8 cellular contexts compared by ENCODE assay signal in the genomic region with DNA sequence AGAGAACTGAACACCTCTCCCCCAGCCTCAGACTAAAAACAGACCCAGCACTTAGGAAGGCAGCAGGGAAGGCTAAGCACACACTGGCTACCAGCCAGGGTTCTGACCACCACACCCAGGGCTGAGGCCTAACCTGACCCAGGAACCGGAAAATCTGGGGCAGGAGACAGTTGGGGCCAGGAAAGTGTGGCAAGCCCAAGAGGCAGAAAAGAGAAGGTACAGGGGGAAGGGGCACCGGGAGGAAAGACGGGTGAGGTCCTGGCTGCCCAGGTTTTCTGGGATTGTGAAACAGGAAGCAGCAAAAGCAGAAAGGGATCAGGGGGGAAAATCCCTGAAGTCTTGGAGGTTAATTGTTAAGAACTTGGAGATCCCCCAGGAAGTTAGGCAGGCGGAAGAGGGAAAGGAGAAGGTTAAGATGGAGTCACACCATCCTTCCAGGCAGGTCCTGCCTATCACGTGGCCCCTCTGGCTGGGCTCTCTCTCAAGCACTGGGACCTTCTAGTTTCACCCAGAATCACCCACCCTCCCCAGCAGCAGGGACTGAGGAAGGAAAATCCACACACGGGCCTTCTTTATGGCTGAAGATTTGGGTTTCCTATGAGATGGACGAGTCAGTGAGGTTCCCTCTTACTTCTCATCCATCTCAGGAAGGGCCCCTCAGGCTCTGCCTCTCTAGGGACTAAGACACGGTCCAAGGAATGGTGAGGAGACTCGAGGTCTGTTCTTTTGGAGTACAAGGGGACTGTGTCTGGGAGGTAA. TPM values are rescaled to one million over a fixed set of nuclear protein-coding genes. Genes with fewer than 3 reads are reported as not detected.
DNase-seq lines count a peak whose midpoint lies in the region; ATAC-seq and TF ChIP-seq lines count a peak whose summit lies in the region.

No MANE protein-coding gene starts in this region.

- no peaks in the 10 kb centered on the region for H3K27me3 ChIP-seq in Caco-2 (replicated peaks; ENCODE audit: control insufficient read depth, insufficient read depth, low read length)

- peaks cover 44% of the 10 kb centered on the region for H3K4me1 ChIP-seq in Caco-2

- no peaks in the 10 kb centered on the region for H3K9me3 ChIP-seq in Caco-2

- H3K9me3 Mint-ChIP-seq in Caco-2 (ENCODE audit: unreplicated experiment), result no peaks in the 10 kb centered on the region
- H3K9me3 Mint-ChIP-seq in activated T-helper 2 cell treated with anti-CD3 and anti-CD28 coated beads, Interferon-gamma antibody, Interleukin-2, Interleukin-4, amounts not matched to agents 10 μg/mL and 5 μg/mL and 100 μg/mL, durations not matched to agents 14 hours and 24 hours and 36 hours, result no peaks in the 10 kb centered on the region

- peak overlapping the region; percentile 100 for H3K27ac Mint-ChIP-seq in Caco-2 (ENCODE audit: unreplicated experiment)
- peak overlapping the region; percentile 92 for H3K27ac Mint-ChIP-seq in activated T-helper 2 cell treated with anti-CD3 and anti-CD28 coated beads, Interferon-gamma antibody, Interleukin-2, Interleukin-4, amounts not matched to agents 10 μg/mL and 5 μg/mL and 100 μg/mL, durations not matched to agents 14 hours and 24 hours and 36 hours

- intact Hi-C loops in Caco-2 (cut with micrococcal nuclease; ENCODE audit: unreplicated experiment), result no loop called here
- intact Hi-C loops in activated T-helper 2 cell treated with anti-CD3 and anti-CD28 coated beads, Interferon-gamma antibody, Interleukin-2, Interleukin-4, amounts not matched to agents 10 μg/mL and 5 μg/mL and 100 μg/mL, durations not matched to agents 14 hours and 24 hours and 36 hours (cut with micrococcal nuclease), result no loop called here
- intact Hi-C loops in cardiac septum (cut with DNase I), result no loop called here

- peaks cover 31% of the 10 kb centered on the region for H3K4me1 Mint-ChIP-seq in Caco-2 (ENCODE audit: low read depth, unreplicated experiment)
- H3K4me1 Mint-ChIP-seq in activated T-helper 2 cell treated with anti-CD3 and anti-CD28 coated beads, Interferon-gamma antibody, Interleukin-2, Interleukin-4, amounts not matched to agents 10 μg/mL and 5 μg/mL and 100 μg/mL, durations not matched to agents 14 hours and 24 hours and 36 hours (ENCODE audit: low read depth), result peaks cover 41% of the 10 kb centered on the region

- no TSS peak for BruUV-seq in Caco-2 (replicated peaks; lab: Mats Ljungman, UMichigan)

- H3K27me3 Mint-ChIP-seq in Caco-2 (ENCODE audit: insufficient read depth, unreplicated experiment), result no peaks in the 10 kb centered on the region
- H3K27me3 Mint-ChIP-seq in activated T-helper 2 cell treated with anti-CD3 and anti-CD28 coated beads, Interferon-gamma antibody, Interleukin-2, Interleukin-4, amounts not matched to agents 10 μg/mL and 5 μg/mL and 100 μg/mL, durations not matched to agents 14 hours and 24 hours and 36 hours (ENCODE audit: low read depth), result no peaks in the 10 kb centered on the region

- POLR2A ChIA-PET in Caco-2 (lab: Charles Lee), result no interaction called here

- H3K4me3 ChIP-seq in Caco-2 (ENCODE audit: low read depth, low read length), result peak overlapping the region; percentile 55
- peak overlapping the region; percentile 98 for H3K4me3 ChIP-seq in Jurkat, Clone E6-1 (ENCODE audit: low read length)

- peaks cover 10% of the 10 kb centered on the region for H3K36me3 ChIP-seq in Caco-2 (ENCODE audit: control insufficient read depth, insufficient read depth, low read length)

- no peak for ATAC-seq in HG03378 (IDR thresholded peaks at IDR 0.05; ENCODE audit: unreplicated experiment)

- DNase-seq in Caco-2 (no peak), cardiac septum (ENCODE audit: low spot score) (peak; percentile 81), renal cortical epithelial cell (ENCODE audit: low read depth) (peak; percentile 95), iPS-NIHi11 (ENCODE audit: low spot score) (no peak), NCI-H187 (lab: John Stamatoyannopoulos, UW) (no peak)
- no peak for DNase-seq in Jurkat, Clone E6-1 (ENCODE audit: low read depth, low spot score)
- DNase-seq in activated T-helper 2 cell treated with anti-CD3 and anti-CD28 coated beads, Interferon-gamma antibody, Interleukin-2, Interleukin-4, amounts not matched to agents 10 μg/mL and 5 μg/mL and 100 μg/mL, durations not matched to agents 14 hours and 24 hours and 36 hours (ENCODE audit: low spot score), result no peak

- CTCF ChIA-PET in Caco-2 (lab: Charles Lee), result interaction anchor here (0.6 to 1.9 kb wide), 2 partner anchors 22 to 58 kb away, joined by 3 to 10 read pairs; no protein-coding TSS in a partner anchor

- no peak for TF ChIP-seq CTCF in Caco-2 (IDR thresholded peaks at IDR 0.05; ENCODE audit: insufficient read depth in 1 of 2, low read depth in 1 of 2, low read length in 1 of 2, severe bottlenecking in 1 of 2, unreplicated experiment in 1 of 2)

- peak overlapping the region; percentile 79 for H3K4me3 Mint-ChIP-seq in Caco-2 (ENCODE audit: unreplicated experiment)
- H3K4me3 Mint-ChIP-seq in activated T-helper 2 cell treated with anti-CD3 and anti-CD28 coated beads, Interferon-gamma antibody, Interleukin-2, Interleukin-4, amounts not matched to agents 10 μg/mL and 5 μg/mL and 100 μg/mL, durations not matched to agents 14 hours and 24 hours and 36 hours (ENCODE audit: low read depth), result peak overlapping the region; percentile 94

- H3K36me3 Mint-ChIP-seq in Caco-2 (ENCODE audit: insufficient read depth, unreplicated experiment), result peaks cover 54% of the 10 kb centered on the region
- peaks cover 59% of the 10 kb centered on the region for H3K36me3 Mint-ChIP-seq in activated T-helper 2 cell treated with anti-CD3 and anti-CD28 coated beads, Interferon-gamma antibody, Interleukin-2, Interleukin-4, amounts not matched to agents 10 μg/mL and 5 μg/mL and 100 μg/mL, durations not matched to agents 14 hours and 24 hours and 36 hours (ENCODE audit: low read depth)

RNA-seq across cellular contexts. Expression of gene HDGF, which starts 2.6 kb away (rescaled TPM):
- total RNA-seq in Caco-2 (2022) (414 and 431 TPM in 2 replicates), cardiac septum (131 TPM), renal cortical epithelial cell (249 and 383 TPM in 2 replicates)
- 382 TPM for polyA plus RNA-seq in Jurkat, Clone E6-1 (2012; ENCODE audit: insufficient read depth, insufficient read length)
- total RNA-seq in activated T-helper 2 cell treated with anti-CD3 and anti-CD28 coated beads, Interferon-gamma antibody, Interleukin-2, Interleukin-4, amounts not matched to agents 10 μg/mL and 5 μg/mL and 100 μg/mL, durations not matched to agents 14 hours and 24 hours and 36 hours, result 359 and 360 TPM in 2 replicates

RNA-seq across cellular contexts. Expression of gene MRPL24, which starts 8.0 kb away (rescaled TPM):
- total RNA-seq in Caco-2 (2022) (52.6 and 54.2 TPM in 2 replicates), cardiac septum (66.1 TPM), renal cortical epithelial cell (26.3 and 40.8 TPM in 2 replicates)
- 221 TPM for polyA plus RNA-seq in Jurkat, Clone E6-1 (2012; ENCODE audit: insufficient read depth, insufficient read length)
- total RNA-seq in activated T-helper 2 cell treated with anti-CD3 and anti-CD28 coated beads, Interferon-gamma antibody, Interleukin-2, Interleukin-4, amounts not matched to agents 10 μg/mL and 5 μg/mL and 100 μg/mL, durations not matched to agents 14 hours and 24 hours and 36 hours, result 116 and 124 TPM in 2 replicates

RNA-seq across cellular contexts. Expression of gene PRCC, which starts 18.5 kb away (rescaled TPM):
- total RNA-seq in Caco-2 (2022) (94.4 and 101 TPM in 2 replicates), cardiac septum (44.5 TPM), renal cortical epithelial cell (9.4 and 26.2 TPM in 2 replicates)
- polyA plus RNA-seq in Jurkat, Clone E6-1 (2012; ENCODE audit: insufficient read depth, insufficient read length), result 84.1 TPM
- total RNA-seq in activated T-helper 2 cell treated with anti-CD3 and anti-CD28 coated beads, Interferon-gamma antibody, Interleukin-2, Interleukin-4, amounts not matched to agents 10 μg/mL and 5 μg/mL and 100 μg/mL, durations not matched to agents 14 hours and 24 hours and 36 hours, result 94.8 and 110 TPM in 2 replicates

RNA-seq across cellular contexts. Expression of gene ISG20L2, which starts 20.3 kb away (rescaled TPM):
- 42.3 and 44.1 TPM in 2 replicates for total RNA-seq in Caco-2 (2022)
- polyA plus RNA-seq in Jurkat, Clone E6-1 (2012; ENCODE audit: insufficient read depth, insufficient read length), result 44.6 TPM
- 52.2 and 57.4 TPM in 2 replicates for total RNA-seq in activated T-helper 2 cell treated with anti-CD3 and anti-CD28 coated beads, Interferon-gamma antibody, Interleukin-2, Interleukin-4, amounts not matched to agents 10 μg/mL and 5 μg/mL and 100 μg/mL, durations not matched to agents 14 hours and 24 hours and 36 hours
- total RNA-seq in cardiac septum, result 12.4 TPM
- 6.3 and 10.3 TPM in 2 replicates for total RNA-seq in renal cortical epithelial cell

RNA-seq across cellular contexts. Expression of gene METTL25B, which starts 20.6 kb away (rescaled TPM):
- total RNA-seq in Caco-2 (2022) (26.6 and 27.6 TPM in 2 replicates), cardiac septum (14.7 TPM), renal cortical epithelial cell (5.2 and 11.5 TPM in 2 replicates)
- polyA plus RNA-seq in Jurkat, Clone E6-1 (2012; ENCODE audit: insufficient read depth, insufficient read length), result 31.8 TPM
- total RNA-seq in activated T-helper 2 cell treated with anti-CD3 and anti-CD28 coated beads, Interferon-gamma antibody, Interleukin-2, Interleukin-4, amounts not matched to agents 10 μg/mL and 5 μg/mL and 100 μg/mL, durations not matched to agents 14 hours and 24 hours and 36 hours, result 37.3 and 45.2 TPM in 2 replicates

Comparison
In these comparisons a context has a peak if more than half of its experiments do, and no peak if none do; other contexts are left out.
1. DNase-seq: peak in cardiac septum (single experiment) and renal cortical epithelial cell (single experiment); none in Caco-2 (0 of 2), Jurkat, Clone E6-1 (single experiment), activated T-helper 2 cell treated with anti-CD3 and anti-CD28 coated beads, Interferon-gamma antibody, Interleukin-2, Interleukin-4, amounts not matched to agents 10 μg/mL and 5 μg/mL and 100 μg/mL, durations not matched to agents 14 hours and 24 hours and 36 hours (single experiment), iPS-NIHi11 (single experiment) and NCI-H187 (0 of 2).